ENCODE assay signal across 8 cellular contexts in genomic region chr4:184347251-184348239, GRCh38.
DNase-seq lines count a peak whose midpoint lies in the region; ATAC-seq and TF ChIP-seq lines count a peak whose summit lies in the region.

No MANE protein-coding gene starts in this region.

- DNase-seq in KBM-7 (peak; percentile 93), amniotic epithelial cell (ENCODE audit: low read depth) (peak; percentile 78), islet precursor cell (peak; percentile 78), substantia nigra (lab: John Stamatoyannopoulos, UW) (peak in 6 of 49 donors; percentile 4 to 15 (median 13)), T-helper 2 cell (no peak), cortex of kidney (lab: John Stamatoyannopoulos, UW) (no peak)

- in situ Hi-C loops in KBM-7 (cut with MboI; ENCODE audit: low pct_unique_long_range_greater_than_20kb, low sequenced_read_pairs), result no loop called here

- peak; percentile 67 for ATAC-seq in GM21737 (IDR thresholded peaks at IDR 0.05; ENCODE audit: unreplicated experiment)

- peak overlapping the region; percentile 19 for H3K27ac ChIP-seq in substantia nigra (ENCODE audit: low read depth, low read length, poor library complexity, severe bottlenecking)

- TF ChIP-seq POLR2A in GM10847 (IDR thresholded peaks at IDR 0.05; ENCODE audit: extremely low read depth, insufficient read length), result peak; percentile 31

Comparison
In these comparisons a context has a peak if more than half of its experiments do, and no peak if none do; other contexts are left out.
1. DNase-seq: peak in KBM-7 (single experiment), amniotic epithelial cell (single experiment) and islet precursor cell (single experiment); none in T-helper 2 cell (0 of 5) and cortex of kidney (single experiment).